11 cellular contexts compared by ENCODE assay signal in the genomic region with DNA sequence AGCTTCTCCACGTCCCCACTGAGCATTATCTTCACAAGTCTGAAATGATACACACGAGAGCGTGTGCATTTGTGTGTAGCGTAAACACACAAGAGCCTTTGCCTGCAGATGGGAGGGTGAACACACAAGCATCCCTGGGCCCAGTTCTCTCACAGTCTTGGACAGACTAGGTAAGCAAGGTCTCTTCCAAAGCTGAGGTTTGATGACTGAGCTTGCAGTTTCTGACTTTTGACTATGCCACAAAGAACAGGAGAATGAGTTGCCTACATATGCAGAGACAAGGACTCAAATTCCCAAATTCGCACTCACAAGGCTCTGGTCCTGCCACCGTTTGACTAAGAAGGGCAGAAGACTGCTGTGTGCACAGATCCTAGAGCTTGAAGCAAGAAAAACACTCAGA. TPM values are rescaled to one million over a fixed set of nuclear protein-coding genes. Genes with fewer than 3 reads are reported as not detected.
A peak's percentile ranks its signal among the peaks of the same experiment; 100 is the strongest.
DNase-seq lines count a peak whose midpoint lies in the region; ATAC-seq lines count a peak whose summit lies in the region.
"Had no signal": no experiment of that assay in that cellular context is flagged by ENCODE, and none has a peak within 500 bp of the region (broad histone marks: within the 10 kb centered on the region; RNA-seq: fewer than 3 reads in every experiment).

No MANE protein-coding gene starts in this region.

- DNase-seq in CD4-positive, CD25-positive, alpha-beta regulatory T cell = no peak
- DNase-seq in right cardiac atrium = no peak
- DNase-seq in stimulated activated CD4-positive, alpha-beta T cell treated with anti-CD3 and anti-CD28 coated beads, Interleukin-12 subunit alpha, Interleukin-12 subunit beta, amount 100 ng/mL, for 4 hours = no peak
- DNase-seq in GM19238 (ENCODE audit: insufficient read length, low spot score) = no peak
- DNase-seq: Kasumi-1, NCI-H69, occipital lobe had no signal

- H3K27me3 ChIP-seq in CD4-positive, CD25-positive, alpha-beta regulatory T cell (ENCODE audit: control insufficient read depth, insufficient read depth, low read length) = no peaks in the 10 kb centered on the region
- no peaks in the 10 kb centered on the region for H3K27me3 ChIP-seq in right cardiac atrium (ENCODE audit: control insufficient read depth, insufficient read depth)

- intact Hi-C loops in right cardiac atrium (cut with DNase I) = loop anchor here in 3 of 4 donors (5.0 to 10.0 kb wide), 2 partner anchors 46 to 61 kb away; no protein-coding TSS in a partner anchor

- no peaks in the 10 kb centered on the region for H3K27me3 Mint-ChIP-seq in CD4-positive, CD25-positive, alpha-beta regulatory T cell
- H3K27me3 Mint-ChIP-seq in IgD-negative memory B cell = no peaks in the 10 kb centered on the region

- 84% methylated on average over 6 of the region's 6 CpGs for WGBS in right cardiac atrium

- H3K27ac Mint-ChIP-seq in CD4-positive, CD25-positive, alpha-beta regulatory T cell = peak overlapping the region; percentile 71 to 95 (median 92)
- peak overlapping the region; percentile 27 to 80 (median 76) for H3K27ac Mint-ChIP-seq in IgD-negative memory B cell

- H3K9me3 ChIP-seq in CD4-positive, CD25-positive, alpha-beta regulatory T cell (ENCODE audit: control insufficient read depth in 2 of 2, low read length in 2 of 2) = no peaks in the 10 kb centered on the region
- no peaks in the 10 kb centered on the region for H3K9me3 ChIP-seq in right cardiac atrium (ENCODE audit: control insufficient read depth, low read length)

- H3K36me3 Mint-ChIP-seq in CD4-positive, CD25-positive, alpha-beta regulatory T cell = peaks cover 32% of the 10 kb centered on the region
- H3K36me3 Mint-ChIP-seq in IgD-negative memory B cell = peaks cover 2% of the 10 kb centered on the region

- H3K9me3 Mint-ChIP-seq in CD4-positive, CD25-positive, alpha-beta regulatory T cell = no peaks in the 10 kb centered on the region
- H3K9me3 Mint-ChIP-seq in IgD-negative memory B cell = no peaks in the 10 kb centered on the region

- peak overlapping the region; percentile 78 for H3K27ac ChIP-seq in CD4-positive, CD25-positive, alpha-beta regulatory T cell (ENCODE audit: insufficient read depth, low read length, poor library complexity, severe bottlenecking)
- H3K27ac ChIP-seq in right cardiac atrium (ENCODE audit: low read length) = peak overlapping the region; percentile 78

- peaks cover 15 to 92% (median 56%) of the 10 kb centered on the region in 4 donors for H3K4me1 Mint-ChIP-seq in CD4-positive, CD25-positive, alpha-beta regulatory T cell
- peaks cover 22 to 54% (median 44%) of the 10 kb centered on the region in 3 donors for H3K4me1 Mint-ChIP-seq in IgD-negative memory B cell

- peak overlapping the region in 2 of 4 donors; percentile 42 to 77 for H3K4me3 Mint-ChIP-seq in CD4-positive, CD25-positive, alpha-beta regulatory T cell
- H3K4me3 Mint-ChIP-seq in IgD-negative memory B cell = no peak overlapping the region

- peaks cover 87% of the 10 kb centered on the region for H3K4me1 ChIP-seq in CD4-positive, CD25-positive, alpha-beta regulatory T cell (ENCODE audit: control insufficient read depth, insufficient read depth, low read length, poor library complexity, severe bottlenecking)
- peaks cover 34% of the 10 kb centered on the region for H3K4me1 ChIP-seq in right cardiac atrium (ENCODE audit: control insufficient read depth, insufficient read depth, low read length)

- H3K36me3 ChIP-seq in CD4-positive, CD25-positive, alpha-beta regulatory T cell (ENCODE audit: control insufficient read depth, insufficient read depth, low read length) = peaks cover 25% of the 10 kb centered on the region

- no peak for ATAC-seq in CD4-positive, CD25-positive, alpha-beta regulatory T cell (ENCODE audit: low read depth in 2 of 2)
- ATAC-seq in GM19328 (IDR thresholded peaks at IDR 0.05; ENCODE audit: unreplicated experiment) = peak; percentile 6
- no peak for ATAC-seq in right cardiac atrium
- no peak for ATAC-seq in GM18519 (IDR thresholded peaks at IDR 0.05; ENCODE audit: low FRiP score, unreplicated experiment)
- ATAC-seq in GM18868 (IDR thresholded peaks at IDR 0.05; ENCODE audit: unreplicated experiment) = no peak

- peak overlapping the region; percentile 33 for H3K4me3 ChIP-seq in CD4-positive, CD25-positive, alpha-beta regulatory T cell (ENCODE audit: low read depth, low read length)
- no peak overlapping the region for H3K4me3 ChIP-seq in right cardiac atrium (ENCODE audit: low read length)

RNA-seq across cellular contexts. Expression of gene FAM53B, which starts 55.8 kb away (rescaled TPM):
- 116 TPM for total RNA-seq in CD4-positive, CD25-positive, alpha-beta regulatory T cell
- polyA plus RNA-seq in CD4-positive, CD25-positive, alpha-beta regulatory T cell = 10 to 100 TPM in 3 of 4 donors, 1 to 10 TPM in 1; 5.8 to 22.2 (median 14.4) TPM
- polyA plus RNA-seq in IgD-negative memory B cell = 48.9 TPM
- 10 to 100 TPM; 34.6 to 58.3 (median 49.8) TPM for total RNA-seq in right cardiac atrium
- 39.5 TPM for polyA plus RNA-seq in right cardiac atrium
